ENCODE assay signal across 25 cellular contexts in the genomic region with DNA sequence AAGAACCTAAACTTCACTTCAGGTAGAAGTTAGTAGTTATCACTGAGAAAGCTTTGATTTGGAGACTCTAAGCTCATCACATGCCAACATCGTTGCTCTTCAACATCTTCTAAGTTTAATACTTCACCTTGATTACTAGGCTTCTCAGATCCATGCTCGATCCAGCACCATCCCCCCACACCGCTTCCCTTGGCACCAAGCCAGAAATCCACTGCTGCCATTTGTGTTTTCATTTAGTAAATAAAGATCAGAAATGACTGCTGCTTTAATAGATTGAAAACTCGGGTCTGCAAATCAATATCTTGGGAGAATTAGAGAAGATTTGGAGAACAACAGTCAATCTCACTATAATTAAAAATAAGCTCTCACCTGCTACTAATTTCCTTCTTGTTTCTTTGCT.
A peak's percentile ranks its signal among the peaks of the same experiment; 100 is the strongest.
DNase-seq lines count a peak whose midpoint lies in the region; ATAC-seq, FAIRE-seq and TF ChIP-seq lines count a peak whose summit lies in the region.
"Had no signal": no experiment of that assay in that cellular context is flagged by ENCODE, and none has a peak within 500 bp of the region (broad histone marks: within the 10 kb centered on the region; RNA-seq: fewer than 3 reads in every experiment).

No MANE protein-coding gene starts in this region.

- no peaks in the 10 kb centered on the region for H4K20me1 ChIP-seq in HepG2 (ENCODE audit: insufficient read depth, low read length)
- H4K20me1 ChIP-seq: BLaER1 treated with 17β-estradiol and CSF1 and Interleukin-3, amounts not matched to agents 10 nM and 100 nM had no signal

- H3K4me1 ChIP-seq in HepG2 (ENCODE audit: insufficient read depth, low read length) (no peaks in the 10 kb centered on the region), right lobe of liver (no peaks in the 10 kb centered on the region)
- H3K4me1 ChIP-seq: Caco-2, gastroesophageal sphincter, HAP-1 had no signal

- in situ Hi-C loops in HepG2 (cut with HindIII; ENCODE audit: extremely low pct_ligation_motif_present, low pct_unique_long_range_greater_than_20kb), result no loop called here

- no peak overlapping the region for H3K9ac ChIP-seq in HepG2 (ENCODE audit: insufficient read depth, low read depth, low read length)
- H3K9ac ChIP-seq: BLaER1 treated with 17β-estradiol and CSF1 and Interleukin-3, amounts not matched to agents 10 nM and 100 nM had no signal

- no peak overlapping the region for H3K4me3 ChIP-seq in HepG2 (replicated peaks in 1 of 3; ENCODE audit: insufficient read depth in 1 of 3, low read depth in 2 of 3, low read length in 3 of 3)
- H3K4me3 ChIP-seq in right lobe of liver, result no peak overlapping the region
- no peak overlapping the region for H3K4me3 ChIP-seq in H7 (ENCODE audit: insufficient read depth, low read depth, low read length)
- H3K4me3 ChIP-seq: BLaER1 treated with 17β-estradiol and CSF1 and Interleukin-3, amounts not matched to agents 10 nM and 100 nM; gastroesophageal sphincter; HAP-1; lung had no signal

- FAIRE-seq in HepG2 (lab: Jason Lieb, UNC), result no peak
- FAIRE-seq: G401.6 had no signal

- H3K36me3 ChIP-seq in HepG2 (replicated peaks in 1 of 2; ENCODE audit: control insufficient read depth in 1 of 2, insufficient read depth in 2 of 2, low read length in 2 of 2) (no peaks in the 10 kb centered on the region), right lobe of liver (no peaks in the 10 kb centered on the region), H7 (replicated peaks; ENCODE audit: control insufficient read depth, insufficient read depth, low read length) (no peaks in the 10 kb centered on the region)
- H3K36me3 ChIP-seq: BLaER1 treated with 17β-estradiol and CSF1 and Interleukin-3, amounts not matched to agents 10 nM and 100 nM; gastroesophageal sphincter; HAP-1 had no signal

- H2AFZ ChIP-seq in HepG2 (ENCODE audit: low read length), result no peak overlapping the region

- DNase-seq in HepG2 (ENCODE audit: low spot score), result no peak
- no peak for DNase-seq in right lobe of liver
- peak; percentile 74 for DNase-seq in NCI-H1436 treated with DMSO at 0.1 percent for 48 hours (lab: John Stamatoyannopoulos, UW)
- DNase-seq in NCI-H774 (lab: John Stamatoyannopoulos, UW), result peak; percentile 71
- DNase-seq in H7, result no peak
- DNase-seq in pons (ENCODE audit: low spot score), result no peak
- DNase-seq: activated B cell treated with CpG ODN at 0.5 μM for 24 hours; activated CD4-positive, alpha-beta T cell treated with anti-CD3 and anti-CD28 coated beads, Interleukin-2, amount 10 ng/mL, durations not matched to agents 7 days and 5 days; Caco-2; DMS79; hippocampal formation; Karpas-422; natural killer cell; OCI-M1; substantia nigra; trophoblast cell had no signal

- H3K27me3 ChIP-seq in HepG2 (ENCODE audit: control insufficient read depth in 1 of 2, insufficient read depth in 2 of 2, low read length in 2 of 2) (peaks cover 0 to 3% of the 10 kb centered on the region in 2 experiments; a peak in 1 of 5 replicates), right lobe of liver (no peaks in the 10 kb centered on the region), H7 (ENCODE audit: control insufficient read depth, insufficient read depth, low read length) (peaks cover 4% of the 10 kb centered on the region)
- H3K27me3 ChIP-seq: BLaER1 treated with 17β-estradiol and CSF1 and Interleukin-3, amounts not matched to agents 10 nM and 100 nM; gastroesophageal sphincter had no signal

- no peak overlapping the region for H3K4me2 ChIP-seq in HepG2 (ENCODE audit: low read depth, low read length)

- TF ChIP-seq EP300 in HepG2 (IDR thresholded peaks at IDR 0.05; ENCODE audit: low read depth in 2 of 2, low read length in 2 of 2) (no peak), HepG2 (CRISPR knock-in tag; IDR thresholded peaks at IDR 0.05; ENCODE audit: borderline replicate concordance) (no peak)

- CTCF ChIA-PET in HepG2 (lab: Yijun Ruan, JAX; ENCODE audit: low intra/inter-chr PET ratio, low total read pairs), result no interaction called here

- no TSS peak for BruUV-seq in HepG2 (replicated peaks; lab: Mats Ljungman, UMichigan)

- no peaks in the 10 kb centered on the region for H3K79me2 ChIP-seq in HepG2 (ENCODE audit: insufficient read depth, low read length)

- TF ChIP-seq CTCF in HepG2 (CRISPR knock-in tag; IDR thresholded peaks at IDR 0.05) (no peak), right lobe of liver (IDR thresholded peaks at IDR 0.05) (no peak)

- intact Hi-C loops in HepG2 (cut with micrococcal nuclease; ENCODE audit: unreplicated experiment), result no loop called here
- intact Hi-C loops in right lobe of liver (cut with DNase I), result no loop called here

- POLR2A ChIA-PET in HepG2 (lab: Yijun Ruan, JAX), result no interaction called here

- WGBS in HepG2 (ENCODE audit: low lambda C conversion rate), result 0% methylated on average over 4 of the region's 4 CpGs
- WGBS in right lobe of liver (ENCODE audit: insufficient coverage, low coverage, low lambda C conversion rate, missing lambda C conversion rate), result 36% methylated on average over 4 of the region's 4 CpGs

- TF ChIP-seq POLR2A in HepG2 (IDR thresholded peaks at IDR 0.05; ENCODE audit: insufficient read depth in 1 of 2, low read depth in 2 of 2, low read length in 2 of 2), result no peak
- no peak for TF ChIP-seq POLR2A in right lobe of liver (IDR thresholded peaks at IDR 0.05)

- H3K9me3 ChIP-seq in HepG2 (ENCODE audit: low read length), result no peaks in the 10 kb centered on the region
- H3K9me3 ChIP-seq in right lobe of liver, result no peaks in the 10 kb centered on the region
- H3K9me3 ChIP-seq: BLaER1 treated with 17β-estradiol and CSF1 and Interleukin-3, amounts not matched to agents 10 nM and 100 nM; Caco-2; gastroesophageal sphincter; HAP-1 had no signal

- no peak overlapping the region for H3K27ac ChIP-seq in HepG2 (ENCODE audit: extremely low read length, insufficient read depth, low read length)
- H3K27ac ChIP-seq in right lobe of liver, result no peak overlapping the region
- H3K27ac ChIP-seq: BLaER1 treated with 17β-estradiol and CSF1 and Interleukin-3, amounts not matched to agents 10 nM and 100 nM; gastroesophageal sphincter; HL-60 had no signal

- no peak for TF ChIP-seq RAD21 in HepG2 (CRISPR knock-in tag; IDR thresholded peaks at IDR 0.05)

- ATAC-seq in HepG2, result no peak
- no peak for ATAC-seq in right lobe of liver
- ATAC-seq in GM19351 (IDR thresholded peaks at IDR 0.05; ENCODE audit: unreplicated experiment), result no peak
- no peak for ATAC-seq in HG03025 (IDR thresholded peaks at IDR 0.05; ENCODE audit: low FRiP score, unreplicated experiment)
- ATAC-seq: gastroesophageal sphincter; stimulated activated effector memory CD8-positive, alpha-beta T cell treated with anti-CD3 and anti-CD28 coated beads, Interleukin-12 subunit alpha, Interleukin-12 subunit beta, amount 100 ng/mL, for 72 hours had no signal

TF ChIP-seq in HepG2, 621 proteins besides CTCF, POLR2A, EP300 and RAD21:
- TF ChIP-seq ZNF136 (CRISPR knock-in tag; IDR thresholded peaks at IDR 0.05; ENCODE audit: low read depth) (no peak), HCFC1 (IDR thresholded peaks at IDR 0.05; ENCODE audit: low read depth, low read length) (no peak), REPIN1 (CRISPR knock-in tag; IDR thresholded peaks at IDR 0.05; ENCODE audit: borderline replicate concordance, low read depth) (no peak), LCORL (IDR thresholded peaks at IDR 0.05) (0 out of 2 replicates have a peak, but pooled peaks have one; percentile 49), LCORL (CRISPR knock-in tag; IDR thresholded peaks at IDR 0.05) (no peak), CCAR2 (optimal IDR thresholded peaks at IDR 0.05; ENCODE audit: low read depth, low read length) (no peak), ARNTL (CRISPR knock-in tag; IDR thresholded peaks at IDR 0.05) (no peak), MAF1 (CRISPR knock-in tag; IDR thresholded peaks at IDR 0.05; ENCODE audit: borderline replicate concordance) (no peak)

Comparison
In these comparisons a context has a peak if more than half of its experiments do, and no peak if none do; other contexts are left out.
1. DNase-seq: peak in NCI-H1436 treated with DMSO at 0.1 percent for 48 hours (single experiment) and NCI-H774 (single experiment); none in HepG2 (single experiment), right lobe of liver (0 of 3), H7 (single experiment) and pons (single experiment).